Comparison of ENCODE assay signal across 11 cellular contexts in the genomic region with DNA sequence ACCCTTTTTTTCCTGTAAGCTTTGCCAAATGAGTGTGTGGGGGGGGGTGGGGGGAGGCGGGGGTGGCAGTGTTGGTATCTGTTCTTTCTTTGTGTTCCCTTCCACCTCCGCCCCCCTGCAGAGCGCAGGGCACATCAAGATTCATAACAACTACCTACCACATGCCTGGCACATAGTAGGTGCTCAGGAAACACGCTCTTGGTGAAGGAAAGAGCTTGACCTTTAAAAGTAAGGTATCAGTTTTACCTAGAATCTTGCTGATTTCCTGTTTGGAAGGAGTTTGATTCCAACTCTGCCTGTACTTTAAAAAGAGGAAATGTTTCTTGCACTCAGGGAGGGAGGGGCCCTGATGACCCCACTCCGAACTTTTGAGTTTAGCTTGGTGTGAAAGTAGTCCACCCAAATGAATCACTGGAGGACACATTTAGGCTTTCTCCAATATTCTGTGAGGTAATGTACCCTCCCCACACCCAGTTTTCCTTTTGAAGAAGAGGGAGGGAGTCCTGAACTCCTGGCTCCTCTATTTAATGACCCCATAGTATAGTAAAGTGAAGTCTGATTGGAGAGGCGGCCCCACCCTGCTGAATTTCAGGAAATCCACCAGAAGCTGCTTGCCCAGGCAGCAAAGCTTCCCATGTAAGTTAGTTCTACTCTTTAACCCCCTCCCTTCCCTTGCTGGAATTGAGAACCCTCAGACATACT. TPM values are rescaled to one million over a fixed set of nuclear protein-coding genes. Genes with fewer than 3 reads are reported as not detected.
DNase-seq lines count a peak whose midpoint lies in the region; ATAC-seq and TF ChIP-seq lines count a peak whose summit lies in the region.
"Had no signal": no experiment of that assay in that cellular context is flagged by ENCODE, and none has a peak within 500 bp of the region (broad histone marks: within the 10 kb centered on the region; RNA-seq: fewer than 3 reads in every experiment).

No MANE protein-coding gene starts in this region.

- peaks cover 43% of the 10 kb centered on the region for H3K27me3 Mint-ChIP-seq in activated naive CD4-positive, alpha-beta T cell treated with anti-CD3 and anti-CD28 coated beads, Interleukin-2, amount 50 U/mL, for 24 hours
- H3K27me3 Mint-ChIP-seq in activated naive CD4-positive, alpha-beta T cell treated with anti-CD3 and anti-CD28 coated beads, Interleukin-2, amount 10 ng/mL, durations not matched to agents 7 days and 5 days = peaks cover 73% of the 10 kb centered on the region
- peaks cover 65 to 73% (median 68%) of the 10 kb centered on the region in 5 donors for H3K27me3 Mint-ChIP-seq in naive thymus-derived CD4-positive, alpha-beta T cell

- no peaks in the 10 kb centered on the region for H4K20me1 ChIP-seq in OCI-LY7 (ENCODE audit: insufficient read depth, low read length)
- H4K20me1 ChIP-seq: BLaER1 had no signal

- H3K4me3 Mint-ChIP-seq in activated naive CD4-positive, alpha-beta T cell treated with anti-CD3 and anti-CD28 coated beads, Interleukin-2, amount 50 U/mL, for 24 hours = peak overlapping the region; percentile 62
- no peak overlapping the region for H3K4me3 Mint-ChIP-seq in activated naive CD4-positive, alpha-beta T cell treated with anti-CD3 and anti-CD28 coated beads, Interleukin-2, amount 10 ng/mL, durations not matched to agents 7 days and 5 days
- H3K4me3 Mint-ChIP-seq in naive thymus-derived CD4-positive, alpha-beta T cell = peak overlapping the region; percentile 27 to 82 (median 53)

- H3K27ac Mint-ChIP-seq in activated naive CD4-positive, alpha-beta T cell treated with anti-CD3 and anti-CD28 coated beads, Interleukin-2, amount 50 U/mL, for 24 hours = peak overlapping the region; percentile 2
- H3K27ac Mint-ChIP-seq in activated naive CD4-positive, alpha-beta T cell treated with anti-CD3 and anti-CD28 coated beads, Interleukin-2, amount 10 ng/mL, durations not matched to agents 7 days and 5 days = no peak overlapping the region
- H3K27ac Mint-ChIP-seq in naive thymus-derived CD4-positive, alpha-beta T cell = peak overlapping the region in 1 of 9 donors; percentile 72

- H3K36me3 ChIP-seq in esophagus squamous epithelium (no peaks in the 10 kb centered on the region), urinary bladder (ENCODE audit: insufficient read depth) (no peaks in the 10 kb centered on the region), OCI-LY7 (ENCODE audit: insufficient read depth, low read length) (no peaks in the 10 kb centered on the region)
- no peaks in the 10 kb centered on the region for H3K36me3 ChIP-seq in naive thymus-derived CD4-positive, alpha-beta T cell (ENCODE audit: control insufficient read depth in 2 of 3, insufficient read depth in 3 of 3, low read length in 3 of 3)
- H3K36me3 ChIP-seq: BLaER1 had no signal

- H3K4me1 ChIP-seq in esophagus squamous epithelium (peaks cover 19 to 36% (median 24%) of the 10 kb centered on the region in 3 donors), urinary bladder (ENCODE audit: insufficient read depth) (peaks cover 2% of the 10 kb centered on the region), OCI-LY7 (ENCODE audit: insufficient read depth, low read length, poor library complexity, severe bottlenecking) (no peaks in the 10 kb centered on the region)
- H3K4me1 ChIP-seq in naive thymus-derived CD4-positive, alpha-beta T cell (ENCODE audit: control insufficient read depth in 2 of 2, insufficient read depth in 2 of 2, low read length in 2 of 2) = no peaks in the 10 kb centered on the region
- H3K4me1 ChIP-seq: BLaER1 had no signal

- no peaks in the 10 kb centered on the region for H3K9me3 ChIP-seq in esophagus squamous epithelium
- no peaks in the 10 kb centered on the region for H3K9me3 ChIP-seq in naive thymus-derived CD4-positive, alpha-beta T cell (ENCODE audit: control insufficient read depth in 2 of 3, low read length in 3 of 3)
- no peaks in the 10 kb centered on the region for H3K9me3 ChIP-seq in OCI-LY7 (ENCODE audit: low read length)

- peaks cover 3% of the 10 kb centered on the region for H3K36me3 Mint-ChIP-seq in activated naive CD4-positive, alpha-beta T cell treated with anti-CD3 and anti-CD28 coated beads, Interleukin-2, amount 50 U/mL, for 24 hours
- no peaks in the 10 kb centered on the region for H3K36me3 Mint-ChIP-seq in activated naive CD4-positive, alpha-beta T cell treated with anti-CD3 and anti-CD28 coated beads, Interleukin-2, amount 10 ng/mL, durations not matched to agents 7 days and 5 days
- peaks cover 0 to 5% (median 0%) of the 10 kb centered on the region in 5 donors for H3K36me3 Mint-ChIP-seq in naive thymus-derived CD4-positive, alpha-beta T cell

- 31 to 46% methylated on average over 4 to 6 of the region's 6 CpGs for WGBS in esophagus squamous epithelium, 2 donors
- WGBS in urinary bladder = 61% methylated on average over 6 of the region's 6 CpGs

- no peaks in the 10 kb centered on the region for H3K9me2 ChIP-seq in OCI-LY7 (ENCODE audit: insufficient read depth, low read length)

- peak in 1 of 4 donors; percentile 32 for TF ChIP-seq POLR2A in esophagus squamous epithelium (IDR thresholded peaks at IDR 0.05)

- peak; percentile 67 for ATAC-seq in naive thymus-derived CD4-positive, alpha-beta T cell

- peaks cover 9% of the 10 kb centered on the region for H3K4me1 Mint-ChIP-seq in activated naive CD4-positive, alpha-beta T cell treated with anti-CD3 and anti-CD28 coated beads, Interleukin-2, amount 50 U/mL, for 24 hours
- H3K4me1 Mint-ChIP-seq in activated naive CD4-positive, alpha-beta T cell treated with anti-CD3 and anti-CD28 coated beads, Interleukin-2, amount 10 ng/mL, durations not matched to agents 7 days and 5 days = peaks cover 9% of the 10 kb centered on the region
- H3K4me1 Mint-ChIP-seq in naive thymus-derived CD4-positive, alpha-beta T cell = peaks cover 6 to 18% (median 11%) of the 10 kb centered on the region in 7 donors

- H3K27me3 ChIP-seq in esophagus squamous epithelium = peaks cover 0 to 28% (median 0%) of the 10 kb centered on the region in 4 donors
- H3K27me3 ChIP-seq in naive thymus-derived CD4-positive, alpha-beta T cell (ENCODE audit: control insufficient read depth in 2 of 2, insufficient read depth in 2 of 2, low read length in 2 of 2) = peaks cover 0 to 6% of the 10 kb centered on the region in 2 donors

- no peak overlapping the region for H3K4me2 ChIP-seq in OCI-LY7 (ENCODE audit: low read length)
- H3K4me2 ChIP-seq: BLaER1 had no signal

- no TSS peak for BruUV-seq in OCI-LY7 (replicated peaks; lab: Mats Ljungman, UMichigan)

- DNase-seq in activated naive CD4-positive, alpha-beta T cell treated with anti-CD3 and anti-CD28 coated beads, Interleukin-2, amount 10 ng/mL, durations not matched to agents 7 days and 5 days = no peak
- no peak for DNase-seq in esophagus squamous epithelium (lab: John Stamatoyannopoulos, UW)
- no peak for DNase-seq in naive thymus-derived CD4-positive, alpha-beta T cell
- DNase-seq in cerebellar cortex (ENCODE audit: low spot score) = no peak
- DNase-seq in OCI-LY7 (ENCODE audit: low spot score) = no peak
- DNase-seq in dedifferentiated amniotic fluid mesenchymal stem cell (ENCODE audit: extremely low spot score) = no peak
- DNase-seq: IMR-90 had no signal

- H3K27ac ChIP-seq in esophagus squamous epithelium (peak overlapping the region; percentile 63 to 86 (median 78)), urinary bladder (ENCODE audit: low read depth) (no peak overlapping the region), OCI-LY7 (ENCODE audit: low read depth, low read length, poor library complexity, severe bottlenecking) (no peak overlapping the region)
- H3K27ac ChIP-seq in naive thymus-derived CD4-positive, alpha-beta T cell (ENCODE audit: low read depth, low read length) = no peak overlapping the region
- H3K27ac ChIP-seq: BLaER1, VCaP had no signal

- no peaks in the 10 kb centered on the region for H3K9me3 Mint-ChIP-seq in activated naive CD4-positive, alpha-beta T cell treated with anti-CD3 and anti-CD28 coated beads, Interleukin-2, amount 50 U/mL, for 24 hours
- no peaks in the 10 kb centered on the region for H3K9me3 Mint-ChIP-seq in activated naive CD4-positive, alpha-beta T cell treated with anti-CD3 and anti-CD28 coated beads, Interleukin-2, amount 10 ng/mL, durations not matched to agents 7 days and 5 days
- peaks cover 0 to 8% (median 3%) of the 10 kb centered on the region in 11 donors for H3K9me3 Mint-ChIP-seq in naive thymus-derived CD4-positive, alpha-beta T cell

- H3K4me3 ChIP-seq in esophagus squamous epithelium (peak overlapping the region; percentile 52 to 82 (median 60)), urinary bladder (ENCODE audit: low read depth, low read length) (peak overlapping the region; percentile 37), OCI-LY7 (ENCODE audit: low read depth, low read length, poor library complexity, severe bottlenecking) (no peak overlapping the region)
- no peak overlapping the region for H3K4me3 ChIP-seq in naive thymus-derived CD4-positive, alpha-beta T cell (ENCODE audit: low read length)

- H3K79me2 ChIP-seq in OCI-LY7 (ENCODE audit: insufficient read depth, low read depth, low read length) = no peaks in the 10 kb centered on the region

- intact Hi-C loops in esophagus squamous epithelium (cut with DNase I) = no loop called here
- intact Hi-C loops in naive thymus-derived CD4-positive, alpha-beta T cell (cut with micrococcal nuclease) = no loop called here
- intact Hi-C loops in OCI-LY7 (cut with micrococcal nuclease; ENCODE audit: unreplicated experiment) = no loop called here

- no peak overlapping the region for H2AFZ ChIP-seq in OCI-LY7 (ENCODE audit: low read length)

- POLR2A ChIA-PET in naive thymus-derived CD4-positive, alpha-beta T cell (lab: Charles Lee) = no interaction called here
- POLR2A ChIA-PET in OCI-LY7 (lab: Charles Lee) = interaction anchor here (1.0 kb wide), 1 partner anchor 12 kb away, joined by 3 read pairs; no protein-coding TSS in a partner anchor

- no peak for TF ChIP-seq CTCF in esophagus squamous epithelium (IDR thresholded peaks at IDR 0.05)
- no peak for TF ChIP-seq CTCF in OCI-LY7 (conservative IDR thresholded peaks at IDR 0.05; ENCODE audit: low read length)

- CTCF ChIA-PET in activated naive CD4-positive, alpha-beta T cell treated with anti-CD3 and anti-CD28 coated beads, Interleukin-2, amount 10 ng/mL, durations not matched to agents 7 days and 5 days (lab: Charles Lee) = interaction anchor here (1.1 to 1.6 kb wide), 2 partner anchors 10 to 12 kb away, joined by 3 read pairs; no protein-coding TSS in a partner anchor
- CTCF ChIA-PET in naive thymus-derived CD4-positive, alpha-beta T cell (lab: Charles Lee) = no interaction called here
- CTCF ChIA-PET in OCI-LY7 (lab: Charles Lee; ENCODE audit: unreplicated experiment) = no interaction called here

RNA-seq across cellular contexts. Expression of gene FAM20A, which starts 0.5 kb away (rescaled TPM):
- 10 to 100 TPM in 1 of 4 donors, 1 to 10 TPM in 3; 4.0 to 15.3 (median 7.8) TPM for total RNA-seq in esophagus squamous epithelium
- total RNA-seq in naive thymus-derived CD4-positive, alpha-beta T cell = 1 to 10 TPM in 1 of 5 experiments, under 1 TPM in 2, not detected in 2; 0.19 to 2.9 (median 0.42) TPM
- polyA plus RNA-seq in naive thymus-derived CD4-positive, alpha-beta T cell = not detected
- total RNA-seq in urinary bladder = 6.1 TPM
- 5.4 TPM for polyA plus RNA-seq in urinary bladder
- total RNA-seq in OCI-LY7 (2014; rRNA removed; shearing (Covaris generic)) = not detected in 2 replicates
- total RNA-seq in OCI-LY7 (2022) = not detected in 2 replicates
- total RNA-seq: IMR-90 had no signal
- polyA plus RNA-seq: IMR-90 had no signal

Comparison
In these comparisons a context has a peak if more than half of its experiments do, and no peak if none do; other contexts are left out.
1. H3K27ac ChIP-seq: peak in esophagus squamous epithelium (4 of 4); none in naive thymus-derived CD4-positive, alpha-beta T cell (single experiment), urinary bladder (single experiment) and OCI-LY7 (single experiment).
2. H3K4me3 ChIP-seq: peak in esophagus squamous epithelium (4 of 4) and urinary bladder (single experiment); none in naive thymus-derived CD4-positive, alpha-beta T cell (single experiment) and OCI-LY7 (single experiment).